1 cellular context compared by ENCODE assay signal in genomic region chr19:36747750-36748149, GRCh38.
A peak's percentile ranks its signal among the peaks of the same experiment; 100 is the strongest.
TF ChIP-seq lines count a peak whose summit lies in the region.

No MANE protein-coding gene starts in this region.

TF ChIP-seq in H1, 55 proteins besides CTCF, POLR2A, EP300 and RAD21:
- TF ChIP-seq GTF2F1 (IDR thresholded peaks at IDR 0.05; ENCODE audit: borderline replicate concordance, low read depth, low read length) (0 out of 2 replicates have a peak, but pooled peaks have one; percentile 71), MAX (IDR thresholded peaks at IDR 0.05) (no peak), ATF2 (IDR thresholded peaks at IDR 0.05; ENCODE audit: low read length) (no peak), CBX8 (IDR thresholded peaks at IDR 0.05; ENCODE audit: borderline replicate concordance, low read depth, low read length) (no peak)
